In the genomic region with DNA sequence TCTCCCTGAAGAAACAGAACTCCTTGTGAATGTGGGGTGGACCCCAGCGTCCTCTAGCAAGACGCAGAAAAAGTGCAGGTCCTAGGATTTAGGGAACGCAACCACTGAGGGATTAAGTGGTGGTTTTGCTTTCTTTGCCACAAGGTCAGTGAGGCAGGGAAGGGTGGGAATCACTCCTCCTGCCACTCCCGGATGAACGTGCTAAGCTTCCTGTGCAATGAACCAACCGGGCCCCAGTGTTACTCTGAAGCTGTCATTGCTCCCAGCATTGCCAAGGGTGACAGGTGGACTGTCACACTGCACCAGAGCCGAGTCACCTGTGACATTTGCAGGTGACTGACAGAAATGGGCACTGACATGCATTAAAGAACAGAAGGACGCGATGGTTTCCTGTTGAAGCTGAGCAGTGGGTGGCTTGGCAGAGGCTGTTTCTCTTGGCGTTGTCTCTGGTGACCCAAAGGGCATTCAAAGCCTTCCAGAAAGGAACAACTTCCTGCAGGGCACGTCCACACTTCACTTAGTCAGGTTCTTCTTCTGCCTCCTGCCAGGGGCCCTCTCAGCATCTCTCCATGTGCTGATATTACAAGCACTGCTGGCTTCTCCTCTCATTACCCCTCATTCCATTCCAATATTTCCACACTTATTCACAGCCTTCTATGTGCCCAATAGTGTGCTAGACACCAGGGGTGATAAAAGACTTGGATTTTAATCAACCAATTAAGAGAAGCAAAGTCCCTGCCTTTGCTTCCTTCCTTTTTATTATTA, we compare ENCODE assay signal across 10 cellular contexts. TPM values are rescaled to one million over a fixed set of nuclear protein-coding genes. Genes with fewer than 3 reads are reported as not detected.
DNase-seq lines count a peak whose midpoint lies in the region; ATAC-seq, FAIRE-seq and TF ChIP-seq lines count a peak whose summit lies in the region.
"Had no signal": no experiment of that assay in that cellular context is flagged by ENCODE, and none has a peak within 500 bp of the region (broad histone marks: within the 10 kb centered on the region; RNA-seq: fewer than 3 reads in every experiment).

No MANE protein-coding gene starts in this region.

- peak overlapping the region; percentile 74 for H3K4me2 ChIP-seq in A549

- intact Hi-C loops in esophagus muscularis mucosa (cut with DNase I) = loop anchor here (2.0 to 10.0 kb wide), 3 partner anchors 274 to 676 kb away; no protein-coding TSS in a partner anchor
- intact Hi-C loops in activated naive CD4-positive, alpha-beta T cell treated with anti-CD3 and anti-CD28 coated beads for 36 hours (cut with micrococcal nuclease) = loop anchor here (1.0 to 10.0 kb wide), 4 partner anchors 384 to 1068 kb away; no protein-coding TSS in a partner anchor

- no peak; the same call in 2 of the 3 replicates for TF ChIP-seq CTCF in A549 (IDR thresholded peaks at IDR 0.05)
- TF ChIP-seq CTCF in RWPE2 (IDR thresholded peaks at IDR 0.05; ENCODE audit: poor library complexity, severe bottlenecking) = peak; percentile 59
- TF ChIP-seq CTCF in fibroblast of pulmonary artery (IDR thresholded peaks at IDR 0.05; ENCODE audit: low read length, missing control alignments) = no peak
- no peak for TF ChIP-seq CTCF in esophagus muscularis mucosa (IDR thresholded peaks at IDR 0.05)
- TF ChIP-seq CTCF in coronary artery (IDR thresholded peaks at IDR 0.05) = no peak

- H3K36me3 Mint-ChIP-seq in activated naive CD4-positive, alpha-beta T cell treated with anti-CD3 and anti-CD28 coated beads for 36 hours (ENCODE audit: low read depth) = no peaks in the 10 kb centered on the region
- H3K36me3 Mint-ChIP-seq: activated naive CD4-positive, alpha-beta T cell treated with anti-CD3 and anti-CD28 coated beads, Interleukin-2, amount 10 ng/mL, durations not matched to agents 7 days and 5 days had no signal

- H3K4me1 ChIP-seq in A549 (peaks cover 62% of the 10 kb centered on the region), RWPE2 (ENCODE audit: insufficient read depth, poor library complexity, severe bottlenecking) (no peaks in the 10 kb centered on the region), esophagus muscularis mucosa (peaks cover 0 to 8% (median 7%) of the 10 kb centered on the region in 4 donors)

- H3K27me3 ChIP-seq in RWPE2 (ENCODE audit: insufficient read depth, poor library complexity, severe bottlenecking) = no peaks in the 10 kb centered on the region
- peaks cover 0 to 36% (median 0%) of the 10 kb centered on the region in 4 donors for H3K27me3 ChIP-seq in esophagus muscularis mucosa
- H3K27me3 ChIP-seq: BLaER1 treated with 17β-estradiol and CSF1 and Interleukin-3, amounts not matched to agents 10 nM and 100 nM had no signal

- H3K27ac ChIP-seq in A549 = peak overlapping the region; percentile 88 to 92
- H3K27ac ChIP-seq in RWPE2 (ENCODE audit: poor library complexity, severe bottlenecking) = no peak overlapping the region
- H3K27ac ChIP-seq in esophagus muscularis mucosa (replicated peaks in 1 of 4) = no peak overlapping the region
- no peak overlapping the region for H3K27ac ChIP-seq in coronary artery
- H3K27ac ChIP-seq: BLaER1 treated with 17β-estradiol and CSF1 and Interleukin-3, amounts not matched to agents 10 nM and 100 nM had no signal

- H3K9me3 ChIP-seq in A549 = no peaks in the 10 kb centered on the region
- H3K9me3 ChIP-seq in RWPE2 (ENCODE audit: severe bottlenecking) = no peaks in the 10 kb centered on the region
- no peaks in the 10 kb centered on the region for H3K9me3 ChIP-seq in esophagus muscularis mucosa
- H3K9me3 ChIP-seq: BLaER1 treated with 17β-estradiol and CSF1 and Interleukin-3, amounts not matched to agents 10 nM and 100 nM had no signal

- H3K36me3 ChIP-seq in RWPE2 (ENCODE audit: low read depth) = no peaks in the 10 kb centered on the region
- no peaks in the 10 kb centered on the region for H3K36me3 ChIP-seq in esophagus muscularis mucosa
- H3K36me3 ChIP-seq: BLaER1 treated with 17β-estradiol and CSF1 and Interleukin-3, amounts not matched to agents 10 nM and 100 nM had no signal

- 45% methylated on average over 11 of the region's 11 CpGs for WGBS in A549 (ENCODE audit: missing lambda C conversion rate)
- 54% methylated on average over 5 of the region's 11 CpGs for WGBS in esophagus muscularis mucosa

- TF ChIP-seq POLR2A in A549 (IDR thresholded peaks at IDR 0.05; ENCODE audit: low read length) (no peak), esophagus muscularis mucosa (IDR thresholded peaks at IDR 0.05; ENCODE audit: low read depth) (no peak)

- TF ChIP-seq EP300 in A549 (IDR thresholded peaks at IDR 0.05) (no peak), esophagus muscularis mucosa (IDR thresholded peaks at IDR 0.05) (no peak)

- no peaks in the 10 kb centered on the region for H3K4me1 Mint-ChIP-seq in activated naive CD4-positive, alpha-beta T cell treated with anti-CD3 and anti-CD28 coated beads for 36 hours (ENCODE audit: low read depth)
- H3K4me1 Mint-ChIP-seq: activated naive CD4-positive, alpha-beta T cell treated with anti-CD3 and anti-CD28 coated beads, Interleukin-2, amount 10 ng/mL, durations not matched to agents 7 days and 5 days had no signal

- H3K4me3 ChIP-seq in A549 (no peak overlapping the region), RWPE2 (ENCODE audit: severe bottlenecking) (no peak overlapping the region), fibroblast of pulmonary artery (replicated peaks; ENCODE audit: low read depth, low read length) (no peak overlapping the region), esophagus muscularis mucosa (no peak overlapping the region), coronary artery (no peak overlapping the region)
- H3K4me3 ChIP-seq: BLaER1 treated with 17β-estradiol and CSF1 and Interleukin-3, amounts not matched to agents 10 nM and 100 nM had no signal

- CTCF ChIA-PET in A549 (lab: Yijun Ruan, JAX) = interaction anchor here (0.7 to 6.1 kb wide), 64 partner anchors 10 to 680 kb away, joined by 3 to 78 read pairs (median 4); partner anchors contain the start of gene KIRREL3
- CTCF ChIA-PET in activated naive CD4-positive, alpha-beta T cell treated with anti-CD3 and anti-CD28 coated beads for 36 hours (lab: Charles Lee) = interaction anchor here (0.6 to 2.3 kb wide), 14 partner anchors 9 to 574 kb away, joined by 3 to 6 read pairs (median 3); no protein-coding TSS in a partner anchor

- no peak overlapping the region for H3K27ac Mint-ChIP-seq in activated naive CD4-positive, alpha-beta T cell treated with anti-CD3 and anti-CD28 coated beads for 36 hours
- H3K27ac Mint-ChIP-seq: activated naive CD4-positive, alpha-beta T cell treated with anti-CD3 and anti-CD28 coated beads, Interleukin-2, amount 10 ng/mL, durations not matched to agents 7 days and 5 days had no signal

- POLR2A ChIA-PET in A549 (lab: Yijun Ruan, JAX) = interaction anchor here (1.0 kb wide), 1 partner anchor 200 kb away, joined by 4 read pairs; no protein-coding TSS in a partner anchor

- peaks cover 11% of the 10 kb centered on the region for H3K27me3 Mint-ChIP-seq in activated naive CD4-positive, alpha-beta T cell treated with anti-CD3 and anti-CD28 coated beads for 36 hours (ENCODE audit: low read depth)

- no peak for TF ChIP-seq RAD21 in A549 (conservative IDR thresholded peaks at IDR 0.05 in 1 of 2, IDR thresholded peaks at IDR 0.05 in 1 of 2)

- no peaks in the 10 kb centered on the region for H3K9me3 Mint-ChIP-seq in activated naive CD4-positive, alpha-beta T cell treated with anti-CD3 and anti-CD28 coated beads for 36 hours
- H3K9me3 Mint-ChIP-seq: activated naive CD4-positive, alpha-beta T cell treated with anti-CD3 and anti-CD28 coated beads, Interleukin-2, amount 10 ng/mL, durations not matched to agents 7 days and 5 days had no signal

- no peak for FAIRE-seq in A549 (lab: Jason Lieb, UNC)

- H3K4me3 Mint-ChIP-seq in activated naive CD4-positive, alpha-beta T cell treated with anti-CD3 and anti-CD28 coated beads for 36 hours = no peak overlapping the region
- H3K4me3 Mint-ChIP-seq: activated naive CD4-positive, alpha-beta T cell treated with anti-CD3 and anti-CD28 coated beads, Interleukin-2, amount 10 ng/mL, durations not matched to agents 7 days and 5 days had no signal

- DNase-seq in A549 (ENCODE audit: low read depth in 1 of 2, low spot score in 1 of 2) (no peak), RWPE2 (ENCODE audit: low spot score) (no peak), fibroblast of pulmonary artery (ENCODE audit: low read depth) (peak; percentile 6), esophagus muscularis mucosa (ENCODE audit: extremely low spot score) (no peak), NCI-H2171 treated with DMSO at 0.1 percent for 48 hours (lab: John Stamatoyannopoulos, UW) (no peak), coronary artery (ENCODE audit: low spot score) (no peak)
- DNase-seq in activated naive CD4-positive, alpha-beta T cell treated with anti-CD3 and anti-CD28 coated beads for 36 hours = no peak

- 0 out of 6 replicates have a peak, but pooled peaks of 1 of the 2 experiments have one; percentile 5 for ATAC-seq in A549
- peak; percentile 10 for ATAC-seq in GM19395 (IDR thresholded peaks at IDR 0.05; ENCODE audit: unreplicated experiment)
- no peak for ATAC-seq in RWPE2 (ENCODE audit: low read depth)

TF ChIP-seq in A549, 52 proteins besides CTCF, POLR2A, EP300 and RAD21 (continues in another document):
- TF ChIP-seq NR3C1 (IDR thresholded peaks at IDR 0.05) (no peak), EHF (CRISPR knock-in tag; IDR thresholded peaks at IDR 0.05) (no peak), PHF8 (IDR thresholded peaks at IDR 0.05; ENCODE audit: borderline replicate concordance, low read depth) (no peak), CBX8 (IDR thresholded peaks at IDR 0.05) (no peak), CHD4 (IDR thresholded peaks at IDR 0.05; ENCODE audit: borderline replicate concordance) (no peak), GATA3 (IDR thresholded peaks at IDR 0.05; ENCODE audit: borderline replicate concordance) (no peak), E2F6 (IDR thresholded peaks at IDR 0.05; ENCODE audit: borderline replicate concordance, low read depth) (no peak), BHLHE40 (IDR thresholded peaks at IDR 0.05; ENCODE audit: low read depth, low read length) (no peak), POLR2AphosphoS2 (conservative IDR thresholded peaks at IDR 0.05; ENCODE audit: low read length) (no peak)

RNA-seq across cellular contexts. Expression of gene KIRREL3, which starts 9.7 kb away (rescaled TPM):
- polyA plus RNA-seq in A549 (2011; rRNA removed) = 3.0 and 3.1 TPM in 2 replicates
- polyA plus RNA-seq in A549 (2012; cell fraction: cytosol; rRNA removed) = 6.3 and 8.3 TPM in 2 replicates
- polyA plus RNA-seq in A549 (2012; cell fraction: nucleus; rRNA removed) = 24.5 and 25.4 TPM in 2 replicates
- 11.0 to 11.7 TPM (median 11.5 TPM) in 3 replicates for polyA plus RNA-seq in A549 (2017; fragmentation: RNase III; extraction: RNeasy Plus Mini Kit Qiagen cat#74134 plus additional on column Dnase treatment)
- polyA minus RNA-seq in A549 (2011; rRNA and poly(A)+ RNA removed) = 5.1 and 8.7 TPM in 2 replicates
- total RNA-seq in esophagus muscularis mucosa = 1 to 10 TPM; 1.7 to 6.5 (median 3.1) TPM
- total RNA-seq in activated naive CD4-positive, alpha-beta T cell treated with anti-CD3 and anti-CD28 coated beads for 36 hours = not detected

Comparison
In these comparisons a context has a peak if more than half of its experiments do, and no peak if none do; other contexts are left out.
1. H3K27ac ChIP-seq: peak in A549 (2 of 2); none in RWPE2 (single experiment), esophagus muscularis mucosa (0 of 4) and coronary artery (0 of 2).